In the genomic region with DNA sequence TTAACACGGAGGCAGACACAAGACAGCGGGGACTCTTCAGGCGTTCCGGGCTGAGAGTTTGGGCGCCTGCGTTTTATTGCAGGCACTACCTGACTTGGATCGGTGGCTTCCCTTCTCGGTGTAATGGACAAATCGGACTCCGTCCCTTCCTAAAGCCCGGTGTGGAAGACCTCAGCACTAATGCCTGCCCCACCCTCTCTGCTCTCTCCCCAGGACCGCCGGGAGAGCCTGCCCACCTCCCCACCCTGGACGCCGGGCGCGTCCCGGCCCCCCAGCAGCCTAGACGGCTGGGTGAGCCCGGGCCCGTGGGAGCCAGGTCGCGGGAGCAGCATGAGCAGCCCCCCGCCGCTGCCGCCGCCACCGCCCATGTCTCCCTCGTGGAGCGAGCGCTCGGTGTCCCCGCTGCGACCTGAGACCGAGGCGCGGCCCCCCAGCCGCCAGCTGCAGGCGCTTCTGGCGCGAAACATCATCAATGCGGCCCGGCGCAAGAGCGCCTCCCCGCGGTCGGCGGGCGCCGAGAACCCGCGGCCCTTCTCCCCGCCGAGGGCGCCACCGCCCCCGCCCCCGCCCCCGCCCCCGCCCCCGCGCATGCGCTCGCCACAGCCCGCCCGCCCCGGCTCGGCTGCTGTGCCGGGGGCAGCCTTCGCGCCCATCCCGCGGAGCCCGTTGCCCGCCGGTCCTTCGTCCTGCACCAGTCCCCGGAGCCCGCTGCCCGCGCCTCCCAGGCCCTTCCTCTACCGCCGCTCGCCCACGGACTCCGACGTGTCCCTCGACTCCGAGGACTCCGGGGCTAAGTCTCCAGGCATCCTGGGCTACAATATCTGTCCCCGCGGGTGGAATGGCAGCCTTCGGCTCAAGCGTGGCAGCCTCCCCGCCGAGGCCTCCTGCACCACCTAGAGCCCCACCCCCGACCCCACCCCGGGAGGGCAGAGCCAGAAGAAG, we compare ENCODE assay signal across 1 cellular context.
A peak's percentile ranks its signal among the peaks of the same experiment; 100 is the strongest.
TF ChIP-seq lines count a peak whose summit lies in the region.

No MANE protein-coding gene starts in this region.

TF ChIP-seq in IMR-90, 13 proteins besides CTCF, POLR2A, EP300 and RAD21:
- TF ChIP-seq NFE2L2 (IDR thresholded peaks at IDR 0.05; ENCODE audit: low read depth, low read length) = no peak
- TF ChIP-seq SMC3 (IDR thresholded peaks at IDR 0.05; ENCODE audit: low read depth, low read length) = peak; percentile 66
- peak; percentile 77; the same call in 1 of the 2 replicates for TF ChIP-seq MAZ (IDR thresholded peaks at IDR 0.05; ENCODE audit: borderline replicate concordance, low read depth, low read length)
- TF ChIP-seq, protein P1, sequence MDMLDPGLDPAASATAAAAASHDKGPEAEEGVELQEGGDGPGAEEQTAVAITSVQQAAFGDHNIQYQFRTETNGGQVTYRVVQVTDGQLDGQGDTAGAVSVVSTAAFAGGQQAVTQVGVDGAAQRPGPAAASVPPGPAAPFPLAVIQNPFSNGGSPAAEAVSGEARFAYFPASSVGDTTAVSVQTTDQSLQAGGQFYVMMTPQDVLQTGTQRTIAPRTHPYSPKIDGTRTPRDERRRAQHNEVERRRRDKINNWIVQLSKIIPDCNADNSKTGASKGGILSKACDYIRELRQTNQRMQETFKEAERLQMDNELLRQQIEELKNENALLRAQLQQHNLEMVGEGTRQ (IDR thresholded peaks at IDR 0.05; ENCODE audit: low read depth, low read length) = no peak
- TF ChIP-seq MXI1 (IDR thresholded peaks at IDR 0.05; ENCODE audit: borderline replicate concordance, low read depth, low read length) = no peak
